ENCODE assay signal across 30 cellular contexts in genomic region chr3:18809640-18810305, GRCh38.
A peak's percentile ranks its signal among the peaks of the same experiment; 100 is the strongest.
DNase-seq lines count a peak whose midpoint lies in the region; ATAC-seq, FAIRE-seq and TF ChIP-seq lines count a peak whose summit lies in the region.
"Had no signal": no experiment of that assay in that cellular context is flagged by ENCODE, and none has a peak within 500 bp of the region (broad histone marks: within the 10 kb centered on the region; RNA-seq: fewer than 3 reads in every experiment).

No MANE protein-coding gene starts in this region.

- POLR2A ChIA-PET in HepG2 (lab: Yijun Ruan, JAX): no interaction called here

- H2AFZ ChIP-seq in HepG2 (ENCODE audit: low read length): no peak overlapping the region
- H2AFZ ChIP-seq: GM23248 had no signal

- no peaks in the 10 kb centered on the region for H4K20me1 ChIP-seq in HepG2 (ENCODE audit: insufficient read depth, low read length)

- no TSS peak for BruUV-seq in HepG2 (replicated peaks; lab: Mats Ljungman, UMichigan)

- no peaks in the 10 kb centered on the region for H3K36me3 ChIP-seq in HepG2 (replicated peaks in 1 of 2; ENCODE audit: control insufficient read depth in 1 of 2, insufficient read depth in 2 of 2, low read length in 2 of 2)
- no peaks in the 10 kb centered on the region for H3K36me3 ChIP-seq in right lobe of liver
- no peaks in the 10 kb centered on the region for H3K36me3 ChIP-seq in bronchial epithelial cell (ENCODE audit: control insufficient read depth, insufficient read depth, low read length)
- H3K36me3 ChIP-seq: heart right ventricle, lower lobe of right lung, tibial nerve had no signal

- no peak overlapping the region for H3K4me2 ChIP-seq in HepG2 (ENCODE audit: low read depth, low read length)

- DNase-seq in activated CD4-positive, CD25-positive, alpha-beta regulatory T cell (lab: John Stamatoyannopoulos, UW): no peak
- DNase-seq in HepG2 (ENCODE audit: low spot score) (no peak), right lobe of liver (no peak), bronchial epithelial cell (ENCODE audit: low read depth) (peak; percentile 74), urothelium cell line (ENCODE audit: low spot score) (peak; percentile 28), HPDE6-E6E7 (ENCODE audit: extremely low spot score) (no peak)
- DNase-seq: activated CD4-positive, alpha-beta T cell treated with anti-CD3 and anti-CD28 coated beads, Interleukin-2, amount 10 ng/mL, durations not matched to agents 7 days and 5 days; activated CD8-positive, alpha-beta memory T cell treated with anti-CD3 and anti-CD28 coated beads, Interleukin-2, amount 50 U/mL, for 4 hours; activated gamma-delta T cell treated with Interleukin-2 at 50 U/mL for 16 hours; anterior cingulate cortex; CD8-positive, alpha-beta memory T cell; DMS 273 treated with DMSO at 0.1 percent for 48 hours; effector memory CD4-positive, alpha-beta T cell; foreskin melanocyte; GM23248; heart right ventricle; HFFc6; kidney glomerular epithelial cell; lower lobe of right lung; mucosa of descending colon; NCI-H1105 treated with DMSO at 0.1 percent for 48 hours; NCI-H1930; NCI-H526; T-helper 17 cell had no signal

- H3K4me1 ChIP-seq in HepG2 (ENCODE audit: insufficient read depth, low read length): no peaks in the 10 kb centered on the region
- no peaks in the 10 kb centered on the region for H3K4me1 ChIP-seq in right lobe of liver
- H3K4me1 ChIP-seq: heart right ventricle, lower lobe of right lung, tibial nerve had no signal

- intact Hi-C loops in HepG2 (cut with micrococcal nuclease; ENCODE audit: unreplicated experiment) (no loop called here), right lobe of liver (cut with DNase I) (no loop called here)

- TF ChIP-seq CTCF in HepG2 (CRISPR knock-in tag; IDR thresholded peaks at IDR 0.05): no peak
- TF ChIP-seq CTCF in right lobe of liver (IDR thresholded peaks at IDR 0.05): no peak
- no peak for TF ChIP-seq CTCF in bronchial epithelial cell (IDR thresholded peaks at IDR 0.05; ENCODE audit: insufficient read depth, low read length, severe bottlenecking)

- H3K27ac ChIP-seq in HepG2 (ENCODE audit: extremely low read length, insufficient read depth, low read length) (no peak overlapping the region), right lobe of liver (no peak overlapping the region)
- H3K27ac ChIP-seq: GM23248, heart right ventricle, lower lobe of right lung, RWPE1, tibial nerve had no signal

- WGBS in HepG2 (ENCODE audit: low lambda C conversion rate): 0% methylated on average over 3 of the region's 3 CpGs
- 31% methylated on average over 3 of the region's 3 CpGs for WGBS in right lobe of liver (ENCODE audit: insufficient coverage, low coverage, low lambda C conversion rate, missing lambda C conversion rate)

- ATAC-seq in activated CD4-positive, CD25-positive, alpha-beta regulatory T cell treated with anti-CD3 and anti-CD28 coated beads, Interleukin-2, amount 50 U/mL, for 24 hours: peak; percentile 41 to 51
- ATAC-seq in HepG2 (no peak), right lobe of liver (no peak), GM21529 (IDR thresholded peaks at IDR 0.05; ENCODE audit: unreplicated experiment) (no peak)
- ATAC-seq: heart right ventricle, lower lobe of right lung, mucosa of descending colon, T-helper 17 cell had no signal

- no peak for FAIRE-seq in HepG2 (lab: Jason Lieb, UNC)
- FAIRE-seq in bronchial epithelial cell (lab: Jason Lieb, UNC): no peak
- no peak for FAIRE-seq in urothelium cell line (lab: Jason Lieb, UNC)
- FAIRE-seq: A204.1, colon had no signal

- TF ChIP-seq EP300 in HepG2 (IDR thresholded peaks at IDR 0.05; ENCODE audit: low read depth in 2 of 2, low read length in 2 of 2): no peak
- TF ChIP-seq EP300 in HepG2 (CRISPR knock-in tag; IDR thresholded peaks at IDR 0.05; ENCODE audit: borderline replicate concordance): no peak

- TF ChIP-seq POLR2A in HepG2 (IDR thresholded peaks at IDR 0.05; ENCODE audit: insufficient read depth in 1 of 2, low read depth in 2 of 2, low read length in 2 of 2) (no peak), right lobe of liver (IDR thresholded peaks at IDR 0.05) (no peak)

- in situ Hi-C loops in HepG2 (cut with HindIII; ENCODE audit: extremely low pct_ligation_motif_present, low pct_unique_long_range_greater_than_20kb): no loop called here

- H3K4me3 ChIP-seq in HepG2 (replicated peaks in 1 of 3; ENCODE audit: insufficient read depth in 1 of 3, low read depth in 2 of 3, low read length in 3 of 3) (no peak overlapping the region), right lobe of liver (no peak overlapping the region), bronchial epithelial cell (ENCODE audit: low read depth, low read length) (no peak overlapping the region)
- H3K4me3 ChIP-seq: GM23248, heart right ventricle, lower lobe of right lung, mucosa of descending colon, tibial nerve had no signal

- no peak overlapping the region for H3K9ac ChIP-seq in HepG2 (ENCODE audit: insufficient read depth, low read depth, low read length)
- H3K9ac ChIP-seq: GM23248 had no signal

- H3K27me3 ChIP-seq in HepG2 (ENCODE audit: control insufficient read depth in 1 of 2, insufficient read depth in 2 of 2, low read length in 2 of 2): no peaks in the 10 kb centered on the region
- no peaks in the 10 kb centered on the region for H3K27me3 ChIP-seq in right lobe of liver
- no peaks in the 10 kb centered on the region for H3K27me3 ChIP-seq in bronchial epithelial cell (ENCODE audit: control insufficient read depth, insufficient read depth, low read length)
- H3K27me3 ChIP-seq: heart right ventricle, tibial nerve had no signal

- H3K9me3 ChIP-seq in HepG2 (ENCODE audit: low read length): no peaks in the 10 kb centered on the region
- no peaks in the 10 kb centered on the region for H3K9me3 ChIP-seq in right lobe of liver
- H3K9me3 ChIP-seq: heart right ventricle, lower lobe of right lung, mucosa of descending colon, tibial nerve had no signal

- no peak for TF ChIP-seq RAD21 in HepG2 (CRISPR knock-in tag; IDR thresholded peaks at IDR 0.05)

- CTCF ChIA-PET in HepG2 (lab: Yijun Ruan, JAX; ENCODE audit: low intra/inter-chr PET ratio, low total read pairs): no interaction called here

- no peaks in the 10 kb centered on the region for H3K79me2 ChIP-seq in HepG2 (ENCODE audit: insufficient read depth, low read length)

TF ChIP-seq in HepG2, 621 proteins besides CTCF, POLR2A, EP300 and RAD21:
- TF ChIP-seq ATF7-NPFF (CRISPR knock-in tag; IDR thresholded peaks at IDR 0.05; ENCODE audit: low read depth) (no peak), MAFF (IDR thresholded peaks at IDR 0.05; ENCODE audit: low read depth, low read length) (peak; percentile 90), NFE2L1 (CRISPR knock-in tag; IDR thresholded peaks at IDR 0.05; ENCODE audit: borderline replicate concordance) (no peak), TFAP4 (IDR thresholded peaks at IDR 0.05; ENCODE audit: borderline replicate concordance, low read depth) (no peak), ZNF549 (CRISPR knock-in tag; IDR thresholded peaks at IDR 0.05) (no peak), MAFK (conservative IDR thresholded peaks at IDR 0.05 in 1 of 2, IDR thresholded peaks at IDR 0.05 in 1 of 2; ENCODE audit: low read length in 2 of 2) (peak; percentile 85 to 93), ZNF224 (CRISPR knock-in tag; IDR thresholded peaks at IDR 0.05) (no peak), HOXD1 (CRISPR knock-in tag; IDR thresholded peaks at IDR 0.05) (no peak), KDM4B (CRISPR knock-in tag; IDR thresholded peaks at IDR 0.05) (no peak), ZNF563 (CRISPR knock-in tag; IDR thresholded peaks at IDR 0.05) (no peak), TCF7 (IDR thresholded peaks at IDR 0.05; ENCODE audit: low read depth) (no peak), ZSCAN25 (CRISPR knock-in tag; IDR thresholded peaks at IDR 0.05) (no peak)
TF ChIP-seq in HepG2: peak in this region for 2.

Comparison
In these comparisons a context has a peak if more than half of its experiments do, and no peak if none do; other contexts are left out.
1. ATAC-seq: peak in activated CD4-positive, CD25-positive, alpha-beta regulatory T cell treated with anti-CD3 and anti-CD28 coated beads, Interleukin-2, amount 50 U/mL, for 24 hours (2 of 2); none in HepG2 (single experiment), right lobe of liver (0 of 4) and GM21529 (single experiment).
2. DNase-seq: peak in bronchial epithelial cell (single experiment) and urothelium cell line (single experiment); none in activated CD4-positive, CD25-positive, alpha-beta regulatory T cell (0 of 4), HepG2 (single experiment), right lobe of liver (0 of 3) and HPDE6-E6E7 (single experiment).